ENCODE assay signal across 13 cellular contexts in genomic region chr1:204149635-204150565, GRCh38. TPM values are rescaled to one million over a fixed set of nuclear protein-coding genes. Genes with fewer than 3 reads are reported as not detected.
DNase-seq lines count a peak whose midpoint lies in the region; ATAC-seq, FAIRE-seq and TF ChIP-seq lines count a peak whose summit lies in the region.
"Had no signal": no experiment of that assay in that cellular context is flagged by ENCODE, and none has a peak within 500 bp of the region (broad histone marks: within the 10 kb centered on the region; RNA-seq: fewer than 3 reads in every experiment).

No MANE protein-coding gene starts in this region.

- H3K27ac Mint-ChIP-seq in natural killer cell treated with Interleukin-12 subunit alpha and Interleukin-12 subunit beta and Interleukin-15 and Interleukin-18, amount 100 ng/mL, for 72 hours: no peak overlapping the region

- intact Hi-C loops in Right ventricle myocardium inferior (cut with DNase I): no loop called here
- intact Hi-C loops in cardiac septum (cut with DNase I): no loop called here
- intact Hi-C loops in vagina (cut with DNase I): no loop called here

- peak overlapping the region; percentile 46; the same call in 1 of the 2 replicates for H2BK12ac ChIP-seq in H1 (ENCODE audit: low read depth, low read length)

- ATAC-seq in Right ventricle myocardium inferior (peak; percentile 38), HG03460 (IDR thresholded peaks at IDR 0.05; ENCODE audit: unreplicated experiment) (no peak)
- ATAC-seq in natural killer cell treated with Interleukin-12 subunit alpha and Interleukin-12 subunit beta and Interleukin-15 and Interleukin-18, amount 100 ng/mL, for 72 hours: no peak

- no peaks in the 10 kb centered on the region for H3K9me3 Mint-ChIP-seq in natural killer cell treated with Interleukin-12 subunit alpha and Interleukin-12 subunit beta and Interleukin-15 and Interleukin-18, amount 100 ng/mL, for 72 hours

- H3K23me2 ChIP-seq in H1 (ENCODE audit: low read depth, low read length): peaks cover 12% of the 10 kb centered on the region; the same call in 1 of the 2 replicates

- H3K27me3 Mint-ChIP-seq in natural killer cell treated with Interleukin-12 subunit alpha and Interleukin-12 subunit beta and Interleukin-15 and Interleukin-18, amount 100 ng/mL, for 72 hours: peaks cover under 1 to 4% of the 10 kb centered on the region in 2 donors

- peaks cover 2% of the 10 kb centered on the region; the same call in 1 of the 2 replicates for H3K79me1 ChIP-seq in H1 (ENCODE audit: low read depth, low read length)

- H2BK15ac ChIP-seq in H1 (ENCODE audit: low read length): peak overlapping the region; percentile 78

- H3K36me3 Mint-ChIP-seq in natural killer cell treated with Interleukin-12 subunit alpha and Interleukin-12 subunit beta and Interleukin-15 and Interleukin-18, amount 100 ng/mL, for 72 hours: no peaks in the 10 kb centered on the region

- no peak overlapping the region for H3K9ac ChIP-seq in H1 (replicated peaks in 1 of 4; ENCODE audit: extremely low read depth in 1 of 4, low read depth in 3 of 4, low read length in 3 of 4)

- no peak for TF ChIP-seq RAD21 in H1 (IDR thresholded peaks at IDR 0.05 in 1 of 2, conservative IDR thresholded peaks at IDR 0.05 in 1 of 2; ENCODE audit: low read depth in 2 of 2, low read length in 2 of 2)

- no peaks in the 10 kb centered on the region for H4K20me1 ChIP-seq in H1 (replicated peaks in 1 of 2; ENCODE audit: control insufficient read depth in 1 of 2, insufficient read depth in 2 of 2, low read length in 2 of 2)

- H3K23ac ChIP-seq in H1 (ENCODE audit: insufficient read length): no peak overlapping the region

- WGBS in H1 (ENCODE audit: extremely low coverage in 1 of 2, insufficient coverage in 1 of 2, insufficient read length in 1 of 2, insufficient replicate concordance in 2 of 2, low coverage in 1 of 2, low lambda C conversion rate in 2 of 2, missing lambda C conversion rate in 1 of 2), 2 experiments: 86% methylated on average over 16 of the region's 16 CpGs; no CpG with 5 or more reads in 1 of the 2 experiments

- H2BK120ac ChIP-seq in H1 (replicated peaks; ENCODE audit: low read depth, low read length): no peak overlapping the region

- H2AFZ ChIP-seq in H1 (ENCODE audit: low read length): no peak overlapping the region

- peak; percentile 63 for DNase-seq in Right ventricle myocardium inferior (ENCODE audit: missing footprints)
- no peak for DNase-seq in cardiac septum (ENCODE audit: low spot score)
- no peak for DNase-seq in H1 (ENCODE audit: low read depth in 1 of 2, low spot score in 2 of 2)
- DNase-seq in natural killer cell treated with Interleukin-12 subunit alpha and Interleukin-12 subunit beta and Interleukin-15 and Interleukin-18, amount 100 ng/mL, for 72 hours (ENCODE audit: low spot score): no peak
- DNase-seq in vagina (ENCODE audit: extremely low spot score in 2 of 2): no peak
- DNase-seq in activated CD8-positive, alpha-beta memory T cell treated with anti-CD3 and anti-CD28 coated beads, Interleukin-2, amount 50 U/mL, for 48 hours: no peak
- DNase-seq in NCI-H2081 treated with DMSO at 0.1 percent for 48 hours (lab: John Stamatoyannopoulos, UW): no peak
- DNase-seq: AML-193, kidney glomerular epithelial cell, MM.1S, NCI-H446 treated with DMSO at 0.1 percent for 48 hours had no signal

- H4K91ac ChIP-seq in H1 (replicated peaks; ENCODE audit: insufficient read length, low read length): no peak overlapping the region

- no peaks in the 10 kb centered on the region for H3K79me2 ChIP-seq in H1 (ENCODE audit: control insufficient read depth in 1 of 2, insufficient read depth in 2 of 2, low read length in 2 of 2)

- POLR2A ChIA-PET in H1 (lab: Charles Lee; ENCODE audit: partially characterized antibody): interaction anchor here (1.5 to 6.5 kb wide), 5 partner anchors 11 to 284 kb away, joined by 3 to 35 read pairs (median 6); partner anchors contain the start of gene SOX13

- H3K4ac ChIP-seq in H1 (replicated peaks; ENCODE audit: insufficient read length, low read depth, low read length): peak overlapping the region; percentile 15

- CTCF ChIA-PET in H1 (lab: Charles Lee; ENCODE audit: partially characterized antibody): interaction anchor here (0.8 to 5.6 kb wide), 13 partner anchors 9 to 289 kb away, joined by 3 to 46 read pairs (median 4); no protein-coding TSS in a partner anchor

- H3K4me1 ChIP-seq in H1 (replicated peaks in 1 of 4; ENCODE audit: control insufficient read depth in 3 of 4, insufficient read depth in 4 of 4, low read length in 3 of 4): peaks cover 0 to 44% (median 29%) of the 10 kb centered on the region in 4 experiments; a peak in 6 of 7 replicates
- H3K4me1 ChIP-seq in vagina: peaks cover 41% of the 10 kb centered on the region

- peaks cover 0 to 7% of the 10 kb centered on the region in 2 donors for H3K4me1 Mint-ChIP-seq in natural killer cell treated with Interleukin-12 subunit alpha and Interleukin-12 subunit beta and Interleukin-15 and Interleukin-18, amount 100 ng/mL, for 72 hours (ENCODE audit: low read depth in 2 of 2)

- TF ChIP-seq CTCF in H1 (IDR thresholded peaks at IDR 0.05; ENCODE audit: control extremely low read depth in 1 of 3, insufficient read depth in 1 of 3, low read depth in 1 of 3, low read length in 3 of 3): no peak
- TF ChIP-seq CTCF in vagina (IDR thresholded peaks at IDR 0.05): no peak

- no peak overlapping the region for H4K5ac ChIP-seq in H1 (ENCODE audit: insufficient read length, low read depth, low read length)

- no peak for TF ChIP-seq POLR2A in H1 (IDR thresholded peaks at IDR 0.05; ENCODE audit: control extremely low read depth in 1 of 2, low read depth in 2 of 2, low read length in 2 of 2)
- no peak for TF ChIP-seq POLR2A in vagina (IDR thresholded peaks at IDR 0.05)

- no peak overlapping the region; the same call in 1 of the 2 replicates for H2BK5ac ChIP-seq in H1 (ENCODE audit: low read depth, low read length)

- H3K9me3 ChIP-seq in H1 (ENCODE audit: insufficient read depth in 2 of 2, low read depth in 1 of 2, low read length in 1 of 2): no peaks in the 10 kb centered on the region
- H3K9me3 ChIP-seq in vagina: no peaks in the 10 kb centered on the region

- H4K8ac ChIP-seq in H1 (ENCODE audit: extremely low read depth, insufficient read depth, low read length): no peak overlapping the region

- TF ChIP-seq EP300 in H1 (IDR thresholded peaks at IDR 0.05; ENCODE audit: borderline replicate concordance in 1 of 2, low read depth in 2 of 2, low read length in 2 of 2): no peak

- no peak overlapping the region for H3K14ac ChIP-seq in H1 (ENCODE audit: insufficient read length)

- H3K18ac ChIP-seq in H1 (ENCODE audit: extremely low read depth, low read length): no peak overlapping the region

- H3K27me3 ChIP-seq in H1 (replicated peaks in 1 of 4; ENCODE audit: control insufficient read depth in 3 of 4, extremely low read depth in 1 of 4, insufficient read depth in 3 of 4, low read length in 3 of 4) (peaks cover 0 to 18% (median 17%) of the 10 kb centered on the region in 4 experiments; a peak in 5 of 7 replicates), vagina (no peaks in the 10 kb centered on the region)

- H3K27ac ChIP-seq in H1 (ENCODE audit: low read depth, low read length) (no peak overlapping the region), vagina (peak overlapping the region; percentile 92)

- peak overlapping the region in 1 of 2 experiments; percentile 65; a peak in 1 of 4 replicates for H3K4me2 ChIP-seq in H1 (ENCODE audit: insufficient read depth in 1 of 2, low read depth in 2 of 2, low read length in 2 of 2)

- H3K36me3 ChIP-seq in H1 (ENCODE audit: control insufficient read depth in 2 of 4, insufficient read depth in 4 of 4, low read length in 3 of 4) (no peaks in the 10 kb centered on the region), vagina (peaks cover 0 to 7% of the 10 kb centered on the region in 2 donors)

- H2BK20ac ChIP-seq in H1 (ENCODE audit: low read length): no peak overlapping the region

- no peak for FAIRE-seq in H1 (lab: Jason Lieb, UNC)

- H2AK5ac ChIP-seq in H1 (ENCODE audit: low read depth, low read length): no peak overlapping the region

- no peak overlapping the region for H3K56ac ChIP-seq in H1 (replicated peaks; ENCODE audit: insufficient read length, low read depth, low read length)

- H3K4me3 Mint-ChIP-seq in natural killer cell treated with Interleukin-12 subunit alpha and Interleukin-12 subunit beta and Interleukin-15 and Interleukin-18, amount 100 ng/mL, for 72 hours: peak overlapping the region; percentile 51

- H3K4me3 ChIP-seq in H1 (ENCODE audit: extremely low read depth in 1 of 4, insufficient read depth in 2 of 4, low read depth in 3 of 4, low read length in 4 of 4): no peak overlapping the region
- H3K4me3 ChIP-seq in vagina: peak overlapping the region in 1 of 2 donors; percentile 86

RNA-seq across cellular contexts. Expression of gene ETNK2, which starts 1.9 kb away (rescaled TPM):
- total RNA-seq in Right ventricle myocardium inferior (5.3 TPM), cardiac septum (1.9 TPM), vagina (30.9 TPM)
- total RNA-seq in H1 (2021; fragmentation: NEBNext Ultra II Directional; extraction: Animal tissue kit (Norgen Biotek cat#: 25700)): 20.1 and 23.1 TPM in 2 replicates
- polyA plus RNA-seq in H1 (2011; rRNA removed): 24.5 and 26.7 TPM in 2 replicates
- 22.8 TPM for polyA plus RNA-seq in H1 (2011; cell fraction: cytosol; rRNA removed)
- 23.2 TPM for polyA plus RNA-seq in H1 (2011; cell fraction: nucleus; rRNA removed)
- 14.3 to 19.9 TPM (median 18.7 TPM) in 4 replicates for polyA plus RNA-seq in H1 (2012, experiment 1 of 2)
- polyA plus RNA-seq in H1 (2012, experiment 2 of 2): 23.9 TPM
- polyA plus RNA-seq in H1 (2013, experiment 1 of 2): 11.3 TPM
- 11.4 TPM for polyA plus RNA-seq in H1 (2013, experiment 2 of 2)
- polyA minus RNA-seq in H1 (2011; rRNA and poly(A)+ RNA removed): 31.5 and 38.8 TPM in 2 replicates
- polyA minus RNA-seq in H1 (2011; cell fraction: cytosol; rRNA and poly(A)+ RNA removed): 11.0 TPM
- 10.8 TPM for polyA minus RNA-seq in H1 (2011; cell fraction: nucleus; rRNA and poly(A)+ RNA removed)
- total RNA-seq in natural killer cell treated with Interleukin-12 subunit alpha and Interleukin-12 subunit beta and Interleukin-15 and Interleukin-18, amount 100 ng/mL, for 72 hours: under 1 TPM; 0.50 to 0.67 TPM

RNA-seq across cellular contexts. Expression of gene REN, which starts 16.2 kb away (rescaled TPM):
- total RNA-seq in Right ventricle myocardium inferior (not detected), cardiac septum (not detected), vagina (not detected)
- not detected in 2 replicates for total RNA-seq in H1 (2021; fragmentation: NEBNext Ultra II Directional; extraction: Animal tissue kit (Norgen Biotek cat#: 25700))
- polyA plus RNA-seq in H1 (2011; rRNA removed): 0.05 and 0.11 TPM in 2 replicates
- not detected for polyA plus RNA-seq in H1 (2011; cell fraction: cytosol; rRNA removed)
- not detected for polyA plus RNA-seq in H1 (2011; cell fraction: nucleus; rRNA removed)
- 0.12 TPM in 1 of 4 replicates, not detected in the others for polyA plus RNA-seq in H1 (2012, experiment 1 of 2)
- not detected for polyA plus RNA-seq in H1 (2012, experiment 2 of 2)
- polyA plus RNA-seq in H1 (2013, experiment 1 of 2): 0.06 TPM
- polyA plus RNA-seq in H1 (2013, experiment 2 of 2): 0.04 TPM
- polyA minus RNA-seq in H1 (2011; rRNA and poly(A)+ RNA removed): 0.38 TPM in 1 of 2 replicates, not detected in the other
- not detected for polyA minus RNA-seq in H1 (2011; cell fraction: cytosol; rRNA and poly(A)+ RNA removed)
- polyA minus RNA-seq in H1 (2011; cell fraction: nucleus; rRNA and poly(A)+ RNA removed): not detected
- total RNA-seq in natural killer cell treated with Interleukin-12 subunit alpha and Interleukin-12 subunit beta and Interleukin-15 and Interleukin-18, amount 100 ng/mL, for 72 hours: not detected
- total RNA-seq: H7 had no signal

RNA-seq across cellular contexts. Expression of gene KISS1, which starts 46.4 kb away (rescaled TPM):
- total RNA-seq in Right ventricle myocardium inferior (not detected), cardiac septum (not detected), vagina (not detected)
- total RNA-seq in H1 (2021; fragmentation: NEBNext Ultra II Directional; extraction: Animal tissue kit (Norgen Biotek cat#: 25700)): 0.88 TPM in 1 of 2 replicates, not detected in the other
- 0.71 and 0.83 TPM in 2 replicates for polyA plus RNA-seq in H1 (2011; rRNA removed)
- polyA plus RNA-seq in H1 (2011; cell fraction: cytosol; rRNA removed): 0.59 TPM
- polyA plus RNA-seq in H1 (2011; cell fraction: nucleus; rRNA removed): 0.50 TPM
- polyA plus RNA-seq in H1 (2012, experiment 1 of 2): 0.37 TPM in 1 of 4 replicates, not detected in the others
- 0.51 TPM for polyA plus RNA-seq in H1 (2012, experiment 2 of 2)
- 0.32 TPM for polyA plus RNA-seq in H1 (2013, experiment 1 of 2)
- 0.07 TPM for polyA plus RNA-seq in H1 (2013, experiment 2 of 2)
- not detected in 2 replicates for polyA minus RNA-seq in H1 (2011; rRNA and poly(A)+ RNA removed)
- polyA minus RNA-seq in H1 (2011; cell fraction: cytosol; rRNA and poly(A)+ RNA removed): not detected
- polyA minus RNA-seq in H1 (2011; cell fraction: nucleus; rRNA and poly(A)+ RNA removed): not detected
- total RNA-seq in natural killer cell treated with Interleukin-12 subunit alpha and Interleukin-12 subunit beta and Interleukin-15 and Interleukin-18, amount 100 ng/mL, for 72 hours: not detected
- total RNA-seq: H7 had no signal
